12 cellular contexts compared by ENCODE assay signal in the genomic region with DNA sequence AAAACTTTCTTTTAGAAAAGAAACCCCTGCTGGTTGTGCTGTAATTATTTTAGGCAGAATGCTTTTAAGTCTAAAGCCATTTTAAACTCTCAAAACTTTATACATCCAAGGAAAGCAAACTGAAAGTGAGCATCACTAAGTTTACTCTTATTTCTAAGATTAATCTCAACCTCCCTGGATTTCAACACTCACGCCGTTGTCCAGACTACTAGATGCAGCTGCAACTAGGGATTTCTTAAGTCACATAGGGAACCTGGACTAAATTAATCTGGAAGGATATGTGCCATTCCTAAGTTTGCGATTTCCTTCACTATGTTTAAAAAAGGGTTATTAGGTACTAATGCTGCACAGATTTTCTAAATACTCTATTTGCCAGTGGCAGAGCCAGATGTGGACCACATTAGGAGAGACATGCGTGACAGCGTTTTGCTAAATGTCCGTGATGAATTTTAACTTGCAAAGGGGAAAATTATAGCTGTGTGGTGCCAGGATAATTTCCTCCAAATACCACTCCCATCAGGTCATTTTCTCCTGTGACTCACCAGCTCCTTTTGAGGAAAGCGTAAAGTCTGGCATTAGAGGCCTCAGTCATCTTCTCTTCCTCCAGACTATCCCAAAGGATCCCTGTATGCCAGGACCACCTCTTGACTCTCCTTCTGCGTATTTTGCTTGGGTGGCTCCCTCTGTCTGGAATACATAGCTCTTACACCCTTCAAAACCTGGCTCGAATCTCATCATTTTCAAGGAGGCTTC.
DNase-seq lines count a peak whose midpoint lies in the region; ATAC-seq, FAIRE-seq and TF ChIP-seq lines count a peak whose summit lies in the region.
"Had no signal": no experiment of that assay in that cellular context is flagged by ENCODE, and none has a peak within 500 bp of the region (broad histone marks: within the 10 kb centered on the region; RNA-seq: fewer than 3 reads in every experiment).

No MANE protein-coding gene starts in this region.

- no peaks in the 10 kb centered on the region for H3K79me2 ChIP-seq in H9 (ENCODE audit: insufficient read depth, low read length)

- H4K5ac ChIP-seq in H9 (ENCODE audit: insufficient read length, low read depth, low read length), result no peak overlapping the region

- H3K27ac ChIP-seq in H9 (ENCODE audit: insufficient read length, low read depth, low read length) (no peak overlapping the region), stomach (peak overlapping the region in 3 of 5 donors; percentile 15 to 73 (median 38))

- no peak overlapping the region for H2AFZ ChIP-seq in H9 (ENCODE audit: low read length)

- H2BK120ac ChIP-seq in H9 (ENCODE audit: low read depth, low read length, poor library complexity, severe bottlenecking), result no peak overlapping the region

- DNase-seq in H9, result no peak
- no peak for DNase-seq in WTC11 (ENCODE audit: low spot score)
- peak; percentile 54 for DNase-seq in glomerular visceral epithelial cell (ENCODE audit: extremely low spot score)
- no peak for DNase-seq in stomach
- DNase-seq in activated T-cell treated with anti-CD3 and anti-CD28 coated beads, Interleukin-2, amount 50 U/mL, for 48 hours, result no peak
- no peak for DNase-seq in NCI-H2081 treated with DMSO at 0.1 percent for 48 hours (lab: John Stamatoyannopoulos, UW)
- no peak for DNase-seq in GM12891 (ENCODE audit: insufficient read length, low spot score)
- DNase-seq: DND-41, hippocampal formation, NCI-H69 had no signal

- H3K79me1 ChIP-seq in H9 (ENCODE audit: insufficient read depth, low read depth, low read length, poor library complexity, severe bottlenecking), result no peaks in the 10 kb centered on the region

- no peak overlapping the region for H3K18ac ChIP-seq in H9 (ENCODE audit: insufficient read length, low read depth, low read length)

- H3K4me3 Mint-ChIP-seq in H9 (no peak overlapping the region), WTC11 (no peak overlapping the region)
- H3K4me3 Mint-ChIP-seq: central memory CD8-positive, alpha-beta T cell had no signal

- no peaks in the 10 kb centered on the region for H3K36me3 ChIP-seq in stomach

- no peaks in the 10 kb centered on the region for H3K9me3 ChIP-seq in H9 (ENCODE audit: control insufficient read depth, low read depth, low read length)
- no peaks in the 10 kb centered on the region for H3K9me3 ChIP-seq in stomach

- H2BK12ac ChIP-seq in H9 (ENCODE audit: insufficient read length, low read depth, low read length), result no peak overlapping the region

- TF ChIP-seq POLR2A in stomach (IDR thresholded peaks at IDR 0.05) (no peak), GM12891 (IDR thresholded peaks at IDR 0.05; ENCODE audit: low read depth, low read length) (no peak)

- H4K20me1 ChIP-seq in H9 (ENCODE audit: control insufficient read depth, insufficient read depth, insufficient read length), result no peaks in the 10 kb centered on the region

- TF ChIP-seq EP300 in stomach (IDR thresholded peaks at IDR 0.05), result no peak

- no peak overlapping the region for H3K4me3 ChIP-seq in stomach

- H3K9ac ChIP-seq in H9 (ENCODE audit: extremely low read depth, insufficient read length, low read length), result no peak overlapping the region

- no peak overlapping the region for H3T11ph ChIP-seq in H9 (ENCODE audit: low read length)

- H3K23ac ChIP-seq in H9 (ENCODE audit: insufficient read length, low read depth, low read length), result no peak overlapping the region

- H3K27me3 Mint-ChIP-seq in H9 (ENCODE audit: low read depth) (peaks cover 10% of the 10 kb centered on the region), WTC11 (ENCODE audit: low read depth) (no peaks in the 10 kb centered on the region; the same call in 1 of the 2 replicates)

- ATAC-seq in WTC11 (peak; percentile 60; the same call in 1 of the 2 replicates), GM18520 (IDR thresholded peaks at IDR 0.05; ENCODE audit: unreplicated experiment) (no peak)

- POLR2A ChIA-PET in WTC11 (lab: Charles Lee), result no interaction called here

- no peak overlapping the region for H3K56ac ChIP-seq in H9 (ENCODE audit: insufficient read length, low read depth, low read length)

- H2BK5ac ChIP-seq in H9 (ENCODE audit: insufficient read length, low read length), result no peak overlapping the region

- H2AK5ac ChIP-seq in H9 (ENCODE audit: insufficient read length, low read length), result no peak overlapping the region

- H3K4me1 ChIP-seq in H9 (ENCODE audit: insufficient read depth, low read length), result no peaks in the 10 kb centered on the region
- no peaks in the 10 kb centered on the region for H3K4me1 ChIP-seq in stomach

- H3K4ac ChIP-seq in H9 (ENCODE audit: low read depth, low read length), result no peak overlapping the region

- TF ChIP-seq CTCF in H9 (conservative IDR thresholded peaks at IDR 0.05) (peak; percentile 39), WTC11 (IDR thresholded peaks at IDR 0.05) (no peak), stomach (IDR thresholded peaks at IDR 0.05) (no peak)

- H3K27ac Mint-ChIP-seq in H9 (peak overlapping the region in 1 of 3 experiments; percentile 38; a peak in 1 of 7 replicates), WTC11 (no peak overlapping the region)

- H3K4me1 Mint-ChIP-seq in H9 (no peaks in the 10 kb centered on the region), WTC11 (no peaks in the 10 kb centered on the region)
- H3K4me1 Mint-ChIP-seq: central memory CD8-positive, alpha-beta T cell had no signal

- no peak overlapping the region for H4K8ac ChIP-seq in H9 (replicated peaks; ENCODE audit: insufficient read length, low read depth, low read length)

- CTCF ChIA-PET in WTC11 (lab: Charles Lee), result interaction anchor here (0.9 to 1.6 kb wide), 6 partner anchors 8 to 157 kb away, joined by 3 to 12 read pairs (median 4); partner anchors contain the start of gene CYP1B1

- H3K14ac ChIP-seq in H9 (ENCODE audit: insufficient read depth, low read length), result no peak overlapping the region

- FAIRE-seq in GM12891 (lab: Jason Lieb, UNC), result no peak

- no peak overlapping the region for H2BK20ac ChIP-seq in H9 (ENCODE audit: low read depth, low read length, poor library complexity, severe bottlenecking)

- H3K9me3 Mint-ChIP-seq in H9, result peaks cover 2 to 7% of the 10 kb centered on the region in 2 experiments; a peak in 3 of 5 replicates
- H3K9me3 Mint-ChIP-seq in WTC11, result peaks cover 11% of the 10 kb centered on the region
- H3K9me3 Mint-ChIP-seq: central memory CD8-positive, alpha-beta T cell had no signal

- H4K91ac ChIP-seq in H9 (ENCODE audit: insufficient read length, low read depth, low read length), result no peak overlapping the region

- H2BK15ac ChIP-seq in H9 (ENCODE audit: low read depth, low read length), result no peak overlapping the region

- H3K27me3 ChIP-seq in H9 (ENCODE audit: insufficient read depth, low read length), result no peaks in the 10 kb centered on the region
- H3K27me3 ChIP-seq in stomach, result no peaks in the 10 kb centered on the region

- intact Hi-C loops in stomach (cut with DNase I; ENCODE audit: low total_unique reads), result no loop called here

- no CpG with 5 or more reads among the region's 9 CpGs for WGBS in H9 (ENCODE audit: extremely low coverage, insufficient read length, low lambda C conversion rate)
- 64 to 86% (median 81%) methylated on average over 9 of the region's 9 CpGs for WGBS in stomach, 5 donors

- no peaks in the 10 kb centered on the region for H3K23me2 ChIP-seq in H9 (ENCODE audit: insufficient read length, low read depth, low read length, poor library complexity, severe bottlenecking)

- H3K36me3 Mint-ChIP-seq in H9 (ENCODE audit: insufficient read depth in 1 of 3, low read depth in 3 of 3) (peaks cover 0 to 4% (median 0%) of the 10 kb centered on the region in 3 experiments; a peak in 1 of 7 replicates), WTC11 (no peaks in the 10 kb centered on the region)

- H3K4me2 ChIP-seq in H9 (ENCODE audit: insufficient read depth, insufficient read length, low read length), result no peak overlapping the region

TF ChIP-seq in WTC11, 78 proteins besides CTCF, POLR2A, EP300 and RAD21 (continues in another document):
- TF ChIP-seq MXD4 (CRISPR knock-in tag; IDR thresholded peaks at IDR 0.05; ENCODE audit: borderline replicate concordance) (no peak), ATF1 (CRISPR knock-in tag; IDR thresholded peaks at IDR 0.05) (no peak), ZNF138 (CRISPR knock-in tag; conservative IDR thresholded peaks at IDR 0.05) (no peak), NR3C1 (CRISPR knock-in tag; conservative IDR thresholded peaks at IDR 0.05; ENCODE audit: low read depth) (no peak), TEAD4 (CRISPR knock-in tag; IDR thresholded peaks at IDR 0.05) (no peak), CREM (CRISPR knock-in tag; IDR thresholded peaks at IDR 0.05) (no peak), SMAD4 (CRISPR knock-in tag; IDR thresholded peaks at IDR 0.05) (no peak)

TF ChIP-seq in GM12891, 5 proteins besides CTCF, POLR2A, EP300 and RAD21:
- no peak for TF ChIP-seq TAF1 (IDR thresholded peaks at IDR 0.05; ENCODE audit: low read depth, low read length)
- no peak for TF ChIP-seq SPI1 (IDR thresholded peaks at IDR 0.05; ENCODE audit: low read depth, low read length)
- TF ChIP-seq POU2F2 (IDR thresholded peaks at IDR 0.05; ENCODE audit: low read depth, low read length), result no peak
- TF ChIP-seq POLR2AphosphoS5 (IDR thresholded peaks at IDR 0.05; ENCODE audit: low read depth, low read length), result no peak
- no peak for TF ChIP-seq PAX5 (IDR thresholded peaks at IDR 0.05; ENCODE audit: insufficient read depth, low read length, severe bottlenecking)
